ENCODE assay signal across 8 cellular contexts in genomic region chr5:147935032-147935431, GRCh38. TPM values are rescaled to one million over a fixed set of nuclear protein-coding genes. Genes with fewer than 3 reads are reported as not detected.
DNase-seq lines count a peak whose midpoint lies in the region; ATAC-seq, FAIRE-seq and TF ChIP-seq lines count a peak whose summit lies in the region.

No MANE protein-coding gene starts in this region.

- H3K18ac ChIP-seq in neuronal stem cell (ENCODE audit: low read length) = no peak overlapping the region

- H3K14ac ChIP-seq in neuronal stem cell (ENCODE audit: low read length) = no peak overlapping the region

- H3K23ac ChIP-seq in neuronal stem cell (ENCODE audit: low read depth, low read length, poor library complexity) = no peak overlapping the region

- no peak overlapping the region for H4K91ac ChIP-seq in neuronal stem cell (ENCODE audit: low read depth, low read length, poor library complexity)

- POLR2A ChIA-PET in endothelial cell of umbilical vein (lab: Charles Lee) = no interaction called here

- no peak overlapping the region for H2BK5ac ChIP-seq in neuronal stem cell (ENCODE audit: low read length)

- no peaks in the 10 kb centered on the region for H3K9me1 ChIP-seq in endothelial cell of umbilical vein (replicated peaks; ENCODE audit: control insufficient read depth, extremely low read depth, insufficient read depth, low read length)

- no peak overlapping the region for H3K9ac ChIP-seq in endothelial cell of umbilical vein (replicated peaks; ENCODE audit: extremely low read depth, insufficient read depth, low read length)
- H3K9ac ChIP-seq in neuronal stem cell (ENCODE audit: low read depth, low read length, poor library complexity) = no peak overlapping the region

- H3K4me3 ChIP-seq in endothelial cell of umbilical vein (replicated peaks in 1 of 3; ENCODE audit: insufficient read depth in 1 of 3, low read depth in 1 of 3, low read length in 3 of 3) = no peak overlapping the region
- H3K4me3 ChIP-seq in neuronal stem cell (ENCODE audit: low read length in 2 of 2) = no peak overlapping the region

- H4K20me1 ChIP-seq in endothelial cell of umbilical vein (replicated peaks; ENCODE audit: control insufficient read depth, extremely low read depth, insufficient read depth, low read length) = no peaks in the 10 kb centered on the region

- H3K79me1 ChIP-seq in neuronal stem cell (ENCODE audit: low read depth, low read length) = no peaks in the 10 kb centered on the region

- H3K4me1 ChIP-seq in endothelial cell of umbilical vein (ENCODE audit: control insufficient read depth, extremely low read depth, insufficient read depth, low read length) (no peaks in the 10 kb centered on the region), neuronal stem cell (ENCODE audit: control insufficient read depth in 2 of 2, insufficient read depth in 1 of 2, low read depth in 1 of 2, low read length in 2 of 2) (no peaks in the 10 kb centered on the region)

- no peak overlapping the region for H2BK120ac ChIP-seq in neuronal stem cell (ENCODE audit: low read depth, low read length)

- H4K8ac ChIP-seq in neuronal stem cell (ENCODE audit: low read depth, low read length) = no peak overlapping the region

- peak; percentile 71 for FAIRE-seq in endothelial cell of umbilical vein (lab: Jason Lieb, UNC)

- ATAC-seq in omental fat pad (ENCODE audit: low FRiP score) (no peak), GM18867 (IDR thresholded peaks at IDR 0.05; ENCODE audit: unreplicated experiment) (no peak)

- H3K27me3 ChIP-seq in endothelial cell of umbilical vein (ENCODE audit: control insufficient read depth in 2 of 2, insufficient read depth in 2 of 2, low read length in 2 of 2) (no peaks in the 10 kb centered on the region), neuronal stem cell (ENCODE audit: control insufficient read depth in 3 of 3, insufficient read depth in 3 of 3, low read depth in 1 of 3, low read length in 3 of 3) (no peaks in the 10 kb centered on the region)

- CTCF ChIA-PET in endothelial cell of umbilical vein (lab: Charles Lee) = interaction anchor here (0.7 to 9.1 kb wide), 14 partner anchors 9 to 307 kb away, joined by 3 to 183 read pairs (median 5); no protein-coding TSS in a partner anchor

- H3K4me2 ChIP-seq in endothelial cell of umbilical vein (ENCODE audit: insufficient read depth, low read length) (no peak overlapping the region), neuronal stem cell (ENCODE audit: insufficient read depth, low read length, poor library complexity, severe bottlenecking) (no peak overlapping the region)

- TF ChIP-seq CTCF in endothelial cell of umbilical vein (IDR thresholded peaks at IDR 0.05; ENCODE audit: extremely low read depth in 1 of 2, insufficient read depth in 1 of 2, low read depth in 1 of 2, low read length in 2 of 2) (peak; percentile 33 to 34), omental fat pad (IDR thresholded peaks at IDR 0.05) (no peak)

- DNase-seq in NCI-H2081 (lab: John Stamatoyannopoulos, UW) (peak; percentile 29 to 49), NCI-H2081 treated with DMSO at 0.1 percent for 48 hours (lab: John Stamatoyannopoulos, UW) (no peak), NOMO-1 (lab: John Stamatoyannopoulos, UW; ENCODE audit: unreplicated experiment in 2 of 2) (peak; percentile 45 to 70), endothelial cell of umbilical vein (ENCODE audit: low read depth, low spot score) (peak; percentile 77), neuronal stem cell (ENCODE audit: low spot score) (peak; percentile 11), omental fat pad (ENCODE audit: low spot score) (no peak), ureter (ENCODE audit: low spot score) (no peak)

- no TSS peak for BruUV-seq in endothelial cell of umbilical vein (replicated peaks; lab: Mats Ljungman, UMichigan)

- no peaks in the 10 kb centered on the region for H3K79me2 ChIP-seq in endothelial cell of umbilical vein (ENCODE audit: control insufficient read depth, insufficient read depth, low read length)

- no peak overlapping the region for H2BK15ac ChIP-seq in neuronal stem cell (ENCODE audit: low read length)

- no peak overlapping the region for H2AK5ac ChIP-seq in neuronal stem cell (ENCODE audit: low read depth, low read length)

- intact Hi-C loops in endothelial cell of umbilical vein (cut with micrococcal nuclease) = loop anchor here (1.0 kb wide), 3 partner anchors 48 to 307 kb away; no protein-coding TSS in a partner anchor

- H3K9me3 ChIP-seq in endothelial cell of umbilical vein (replicated peaks; ENCODE audit: control insufficient read depth, insufficient read depth, low read length) (no peaks in the 10 kb centered on the region), neuronal stem cell (replicated peaks in 1 of 2; ENCODE audit: control insufficient read depth in 2 of 2, insufficient read depth in 1 of 2, low read depth in 1 of 2, low read length in 2 of 2) (no peaks in the 10 kb centered on the region)

- H3K27ac ChIP-seq in endothelial cell of umbilical vein (ENCODE audit: insufficient read depth, low read depth, low read length) (no peak overlapping the region), neuronal stem cell (replicated peaks; ENCODE audit: low read length) (no peak overlapping the region)

- H3K4ac ChIP-seq in neuronal stem cell (ENCODE audit: low read length) = no peak overlapping the region

- no peaks in the 10 kb centered on the region for H3K36me3 ChIP-seq in endothelial cell of umbilical vein (ENCODE audit: control insufficient read depth in 2 of 2, extremely low read depth in 1 of 2, insufficient read depth in 2 of 2, low read length in 2 of 2)
- no peaks in the 10 kb centered on the region for H3K36me3 ChIP-seq in neuronal stem cell (replicated peaks in 1 of 2; ENCODE audit: control insufficient read depth in 2 of 2, insufficient read depth in 2 of 2, low read length in 2 of 2)

- dilution Hi-C loops in endothelial cell of umbilical vein (cut with MboI; ENCODE audit: extremely low pct_ligation_motif_present, low sequenced_read_pairs) = no loop called here

- H2AFZ ChIP-seq in endothelial cell of umbilical vein (ENCODE audit: low read depth, low read length) (no peak overlapping the region), neuronal stem cell (ENCODE audit: low read length) (no peak overlapping the region)

- TF ChIP-seq POLR2A in endothelial cell of umbilical vein (IDR thresholded peaks at IDR 0.05; ENCODE audit: low read depth, low read length) = no peak

- no peak overlapping the region for H2BK12ac ChIP-seq in neuronal stem cell (ENCODE audit: low read length)

- WGBS in neuronal stem cell (ENCODE audit: extremely low coverage in 2 of 2, insufficient read length in 2 of 2, insufficient replicate concordance in 1 of 2), 2 donors = no CpG with 5 or more reads among the region's 3 CpGs

TF ChIP-seq in endothelial cell of umbilical vein, 7 proteins besides CTCF, POLR2A, EP300 and RAD21:
- no peak for TF ChIP-seq MYC (IDR thresholded peaks at IDR 0.05; ENCODE audit: low read depth, low read length)
- no peak for TF ChIP-seq EZH2 (IDR thresholded peaks at IDR 0.05; ENCODE audit: borderline replicate concordance, low read depth, low read length, severe bottlenecking)
- TF ChIP-seq MAX (IDR thresholded peaks at IDR 0.05; ENCODE audit: insufficient read depth, insufficient read length) = no peak
- TF ChIP-seq FOS (IDR thresholded peaks at IDR 0.05; ENCODE audit: borderline replicate concordance, insufficient read depth, low read length) = no peak
- no peak for TF ChIP-seq GATA2 (IDR thresholded peaks at IDR 0.05; ENCODE audit: insufficient read depth, insufficient read length, low read depth, low read length)
- no peak for TF ChIP-seq JUN (IDR thresholded peaks at IDR 0.05; ENCODE audit: borderline replicate concordance, insufficient read depth, insufficient read length, low read depth)
- TF ChIP-seq POLR2AphosphoS5 (IDR thresholded peaks at IDR 0.05; ENCODE audit: insufficient read depth, low read depth, low read length) = no peak

RNA-seq across cellular contexts. Expression of gene C5orf46, which starts 28.7 kb away (rescaled TPM):
- total RNA-seq in endothelial cell of umbilical vein (not detected in 2 replicates), omental fat pad (not detected), ureter (not detected)
- polyA plus RNA-seq in endothelial cell of umbilical vein = 0.66 and 2.3 TPM in 2 replicates
- 1.0 and 1.1 TPM in 2 replicates for polyA plus RNA-seq in endothelial cell of umbilical vein (2011; cell fraction: cytosol; rRNA removed)
- polyA plus RNA-seq in endothelial cell of umbilical vein (2011; cell fraction: nucleus; rRNA removed) = 0.93 and 1.1 TPM in 2 replicates
- polyA plus RNA-seq in endothelial cell of umbilical vein (2012) = 0.78 and 2.2 TPM in 2 replicates
- 0.42 TPM in 1 of 2 replicates, not detected in the other for polyA minus RNA-seq in endothelial cell of umbilical vein
- not detected for polyA minus RNA-seq in endothelial cell of umbilical vein (2011; cell fraction: cytosol; rRNA and poly(A)+ RNA removed)
- 1.9 TPM in 1 of 2 replicates, not detected in the other for polyA minus RNA-seq in endothelial cell of umbilical vein (2011; cell fraction: nucleus; rRNA and poly(A)+ RNA removed)
- not detected for polyA plus RNA-seq in neuronal stem cell (2013, experiment 1 of 2)
- polyA plus RNA-seq in neuronal stem cell (2013, experiment 2 of 2) = not detected

RNA-seq across cellular contexts. Expression of gene SCGB3A2, which starts 56.5 kb away (rescaled TPM):
- total RNA-seq in endothelial cell of umbilical vein (not detected in 2 replicates), omental fat pad (not detected), ureter (not detected)
- polyA plus RNA-seq in endothelial cell of umbilical vein = not detected in 2 replicates
- not detected in 2 replicates for polyA plus RNA-seq in endothelial cell of umbilical vein (2011; cell fraction: cytosol; rRNA removed)
- not detected in 2 replicates for polyA plus RNA-seq in endothelial cell of umbilical vein (2011; cell fraction: nucleus; rRNA removed)
- not detected in 2 replicates for polyA plus RNA-seq in endothelial cell of umbilical vein (2012)
- not detected in 2 replicates for polyA minus RNA-seq in endothelial cell of umbilical vein
- polyA minus RNA-seq in endothelial cell of umbilical vein (2011; cell fraction: cytosol; rRNA and poly(A)+ RNA removed) = not detected
- not detected in 2 replicates for polyA minus RNA-seq in endothelial cell of umbilical vein (2011; cell fraction: nucleus; rRNA and poly(A)+ RNA removed)
- not detected for polyA plus RNA-seq in neuronal stem cell (2013, experiment 1 of 2)
- polyA plus RNA-seq in neuronal stem cell (2013, experiment 2 of 2) = not detected

Comparison
In these comparisons a context has a peak if more than half of its experiments do, and no peak if none do; other contexts are left out.
1. DNase-seq: peak in NCI-H2081 (2 of 2), NOMO-1 (2 of 2), endothelial cell of umbilical vein (single experiment) and neuronal stem cell (single experiment); none in NCI-H2081 treated with DMSO at 0.1 percent for 48 hours (single experiment), omental fat pad (single experiment) and ureter (single experiment).
2. CTCF ChIP-seq: peak in endothelial cell of umbilical vein (2 of 2); none in omental fat pad (0 of 3).